8 cellular contexts compared by ENCODE assay signal in genomic region chr9:2125909-2126308, GRCh38.
A peak's percentile ranks its signal among the peaks of the same experiment; 100 is the strongest.
DNase-seq lines count a peak whose midpoint lies in the region; ATAC-seq, FAIRE-seq and TF ChIP-seq lines count a peak whose summit lies in the region.

No MANE protein-coding gene starts in this region.

- DNase-seq in AG04450 (ENCODE audit: low read depth, low spot score) (no peak), small intestine (peak; percentile 52), NCI-H187 (lab: John Stamatoyannopoulos, UW) (no peak), DMS53 treated with DMSO at 0.1 percent for 48 hours (lab: John Stamatoyannopoulos, UW; ENCODE audit: unreplicated experiment) (no peak), NCI-H1436 (lab: John Stamatoyannopoulos, UW) (no peak)

- WGBS in small intestine, 3 donors, result 20 to 26% (median 22%) methylated on average over 3 of the region's 3 CpGs

- H3K4me1 ChIP-seq in small intestine (ENCODE audit: control insufficient read depth in 2 of 2, insufficient read depth in 1 of 2, low read depth in 1 of 2, low read length in 1 of 2), result peaks cover 0 to 2% of the 10 kb centered on the region in 2 donors

- peak overlapping the region; percentile 8 for H3K4me3 ChIP-seq in AG04450 (ENCODE audit: low read depth, low read length)
- H3K4me3 ChIP-seq in small intestine (ENCODE audit: low read depth in 1 of 2, low read length in 2 of 2), result no peak overlapping the region

- H3K9me3 ChIP-seq in AG04450 (ENCODE audit: control insufficient read depth, insufficient read depth, low read length), result no peaks in the 10 kb centered on the region
- no peaks in the 10 kb centered on the region for H3K9me3 ChIP-seq in small intestine (ENCODE audit: control insufficient read depth, low read depth)

- H3K27ac ChIP-seq in AG04450 (ENCODE audit: low read depth, low read length) (no peak overlapping the region), small intestine (ENCODE audit: low read depth in 1 of 2, low read length in 1 of 2) (no peak overlapping the region)

- no peak for TF ChIP-seq CTCF in AG04450 (IDR thresholded peaks at IDR 0.05; ENCODE audit: low read depth, low read length)

- CTCF ChIA-PET in AG04450 (lab: Charles Lee), result interaction anchor here (0.6 to 2.0 kb wide), 4 partner anchors 10 to 602 kb away, joined by 3 to 10 read pairs (median 4); no protein-coding TSS in a partner anchor

- peaks cover 6 to 7% of the 10 kb centered on the region in 2 donors for H3K36me3 ChIP-seq in small intestine (ENCODE audit: control insufficient read depth in 2 of 2, insufficient read depth in 2 of 2, low read length in 2 of 2)

- ATAC-seq in GM19372 (IDR thresholded peaks at IDR 0.05; ENCODE audit: low read depth, unreplicated experiment) (peak; percentile 93), HG03520 (IDR thresholded peaks at IDR 0.05; ENCODE audit: unreplicated experiment) (peak; percentile 81), esophagus mucosa (peak; percentile 39)

- H3K27me3 ChIP-seq in AG04450 (ENCODE audit: control insufficient read depth, insufficient read depth, low read length), result no peaks in the 10 kb centered on the region
- H3K27me3 ChIP-seq in small intestine (ENCODE audit: control insufficient read depth in 2 of 2, insufficient read depth in 2 of 2, low read length in 2 of 2), result no peaks in the 10 kb centered on the region

- no peak for FAIRE-seq in small intestine (lab: Jason Lieb, UNC)

- POLR2A ChIA-PET in AG04450 (lab: Yijun Ruan, JAX), result no interaction called here

Comparison
In these comparisons a context has a peak if more than half of its experiments do, and no peak if none do; other contexts are left out.
1. ATAC-seq: peak in every context shown above with its lines; median percentile 93 in GM19372; 81 in HG03520; 39 in esophagus mucosa.